8 cellular contexts compared by ENCODE assay signal in the genomic region with DNA sequence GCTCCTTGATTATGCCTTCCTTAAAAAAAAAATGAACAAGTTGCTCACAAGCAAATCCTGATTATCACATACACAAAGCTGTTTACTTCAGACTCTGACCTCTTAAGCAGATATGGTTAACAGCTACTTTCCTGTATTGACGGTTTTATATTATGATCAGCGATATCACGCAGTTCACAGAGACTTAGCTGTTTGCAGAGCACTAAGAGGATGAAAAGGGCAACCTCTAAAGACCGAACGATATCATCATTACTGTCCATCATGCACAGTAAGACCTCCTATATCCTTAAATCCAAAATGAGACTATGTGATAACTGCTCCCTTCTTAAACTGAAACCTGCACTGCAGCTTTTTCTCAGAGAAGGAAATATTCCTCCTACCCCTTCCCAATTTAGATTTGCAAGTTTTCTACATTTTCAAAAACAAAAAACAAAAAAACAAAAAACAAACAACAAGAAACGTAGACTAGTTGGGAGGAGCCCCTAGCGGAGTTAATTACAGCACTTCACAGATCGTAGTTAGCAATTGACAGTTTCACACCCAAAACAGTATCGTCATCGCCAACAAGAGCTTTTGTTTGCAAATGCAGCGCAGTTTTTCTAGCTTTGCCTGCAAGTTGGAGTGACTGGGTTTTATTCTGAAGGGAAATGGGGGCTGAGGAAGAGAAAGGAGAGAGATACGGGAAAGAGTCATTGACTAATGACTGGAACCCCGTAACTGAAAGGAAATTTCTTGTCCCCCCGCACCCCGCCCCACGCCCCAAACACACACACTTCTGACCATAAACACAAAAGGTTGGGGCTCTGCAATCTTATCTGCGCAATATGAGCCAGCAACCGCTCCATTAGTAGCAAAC. TPM values are rescaled to one million over a fixed set of nuclear protein-coding genes. Genes with fewer than 3 reads are reported as not detected.
DNase-seq lines count a peak whose midpoint lies in the region; ATAC-seq and TF ChIP-seq lines count a peak whose summit lies in the region.

No MANE protein-coding gene starts in this region.

- peak overlapping the region; percentile 80 for H3K4me3 ChIP-seq in ACC112 (ENCODE audit: low read depth, low read length)
- H3K4me3 ChIP-seq in parathyroid adenoma (ENCODE audit: low read depth, low read length): peak overlapping the region; percentile 88

- peak overlapping the region; percentile 99 for H3K27ac Mint-ChIP-seq in activated T-helper 1 cell treated with anti-CD3 and anti-CD28 coated beads, Interleukin-12 subunit alpha, Interleukin-12 subunit beta, Interleukin-2, Interleukin-4 antibody, amounts not matched to agents 30 ng/mL and 10 ng/mL and 1 ng/mL, durations not matched to agents 14 hours and 24 hours and 36 hours

- TF ChIP-seq CTCF in parathyroid adenoma (IDR thresholded peaks at IDR 0.05): no peak

- H3K79me2 ChIP-seq in ACC112 (ENCODE audit: control insufficient read depth, insufficient read depth, low read length, unreplicated experiment): peaks cover 57% of the 10 kb centered on the region
- peaks cover 21% of the 10 kb centered on the region for H3K79me2 ChIP-seq in parathyroid adenoma

- intact Hi-C loops in activated T-helper 1 cell treated with anti-CD3 and anti-CD28 coated beads, Interleukin-12 subunit alpha, Interleukin-12 subunit beta, Interleukin-2, Interleukin-4 antibody, amounts not matched to agents 30 ng/mL and 10 ng/mL and 1 ng/mL, durations not matched to agents 14 hours and 24 hours and 36 hours (cut with micrococcal nuclease): loop anchor here (2.0 to 5.0 kb wide), 7 partner anchors 17 to 972 kb away; partner anchors contain the start of genes ARCN1, ATP5MG, DPAGT1 and KMT2A

- peak overlapping the region; percentile 82 for H3K4me2 ChIP-seq in parathyroid adenoma (ENCODE audit: low read length)

- H3K9me3 Mint-ChIP-seq in activated T-helper 1 cell treated with anti-CD3 and anti-CD28 coated beads, Interleukin-12 subunit alpha, Interleukin-12 subunit beta, Interleukin-2, Interleukin-4 antibody, amounts not matched to agents 30 ng/mL and 10 ng/mL and 1 ng/mL, durations not matched to agents 14 hours and 24 hours and 36 hours: no peaks in the 10 kb centered on the region

- ATAC-seq in GM18909 (IDR thresholded peaks at IDR 0.05; ENCODE audit: poor library complexity, unreplicated experiment) (no peak), HG02981 (IDR thresholded peaks at IDR 0.05; ENCODE audit: unreplicated experiment) (no peak)

- peak overlapping the region; percentile 74 for H3K27ac ChIP-seq in ACC112 (ENCODE audit: low read depth, low read length)
- peak overlapping the region; percentile 99 for H3K27ac ChIP-seq in parathyroid adenoma

- peak overlapping the region; percentile 98 for H3K4me3 Mint-ChIP-seq in activated T-helper 1 cell treated with anti-CD3 and anti-CD28 coated beads, Interleukin-12 subunit alpha, Interleukin-12 subunit beta, Interleukin-2, Interleukin-4 antibody, amounts not matched to agents 30 ng/mL and 10 ng/mL and 1 ng/mL, durations not matched to agents 14 hours and 24 hours and 36 hours

- peaks cover 18% of the 10 kb centered on the region for H3K36me3 Mint-ChIP-seq in activated T-helper 1 cell treated with anti-CD3 and anti-CD28 coated beads, Interleukin-12 subunit alpha, Interleukin-12 subunit beta, Interleukin-2, Interleukin-4 antibody, amounts not matched to agents 30 ng/mL and 10 ng/mL and 1 ng/mL, durations not matched to agents 14 hours and 24 hours and 36 hours (ENCODE audit: low read depth)

- peak overlapping the region; percentile 96 for H3K9ac ChIP-seq in parathyroid adenoma

- H2AFZ ChIP-seq in ACC112 (ENCODE audit: low read length, unreplicated experiment) (peak overlapping the region; percentile 61), parathyroid adenoma (peak overlapping the region; percentile 99)

- H3K4me1 ChIP-seq in ACC112 (ENCODE audit: control insufficient read depth, insufficient read depth, low read length, unreplicated experiment) (peaks cover 30% of the 10 kb centered on the region), parathyroid adenoma (no peaks in the 10 kb centered on the region)

- no peaks in the 10 kb centered on the region for H3K27me3 Mint-ChIP-seq in activated T-helper 1 cell treated with anti-CD3 and anti-CD28 coated beads, Interleukin-12 subunit alpha, Interleukin-12 subunit beta, Interleukin-2, Interleukin-4 antibody, amounts not matched to agents 30 ng/mL and 10 ng/mL and 1 ng/mL, durations not matched to agents 14 hours and 24 hours and 36 hours (ENCODE audit: insufficient read depth)

- H3K36me3 ChIP-seq in ACC112 (ENCODE audit: insufficient read depth, low read length): peaks cover 13% of the 10 kb centered on the region
- no peaks in the 10 kb centered on the region for H3K36me3 ChIP-seq in parathyroid adenoma (ENCODE audit: control insufficient read depth, insufficient read depth, low read length)

- H3K4me1 Mint-ChIP-seq in activated T-helper 1 cell treated with anti-CD3 and anti-CD28 coated beads, Interleukin-12 subunit alpha, Interleukin-12 subunit beta, Interleukin-2, Interleukin-4 antibody, amounts not matched to agents 30 ng/mL and 10 ng/mL and 1 ng/mL, durations not matched to agents 14 hours and 24 hours and 36 hours (ENCODE audit: low read depth): peaks cover 41% of the 10 kb centered on the region

- no peaks in the 10 kb centered on the region for H3K27me3 ChIP-seq in ACC112 (ENCODE audit: insufficient read depth, low read length)
- no peaks in the 10 kb centered on the region for H3K27me3 ChIP-seq in parathyroid adenoma (ENCODE audit: control insufficient read depth, insufficient read depth, low read length)

- peak; percentile 19 for DNase-seq in GM03348 (ENCODE audit: low spot score)
- peak; percentile 32 for DNase-seq in NCI-H146 treated with DMSO at 0.1 percent for 48 hours (lab: John Stamatoyannopoulos, UW; ENCODE audit: unreplicated experiment)
- peak; percentile 29 for DNase-seq in activated T-helper 1 cell treated with anti-CD3 and anti-CD28 coated beads, Interleukin-12 subunit alpha, Interleukin-12 subunit beta, Interleukin-2, Interleukin-4 antibody, amounts not matched to agents 30 ng/mL and 10 ng/mL and 1 ng/mL, durations not matched to agents 14 hours and 24 hours and 36 hours (ENCODE audit: low spot score)
- DNase-seq in foreskin melanocyte: peak; percentile 21

- no peaks in the 10 kb centered on the region for H3K9me3 ChIP-seq in parathyroid adenoma (ENCODE audit: control insufficient read depth, low read length)

RNA-seq across cellular contexts. Expression of gene DDX6, which starts 1.2 kb away (rescaled TPM):
- total RNA-seq in activated T-helper 1 cell treated with anti-CD3 and anti-CD28 coated beads, Interleukin-12 subunit alpha, Interleukin-12 subunit beta, Interleukin-2, Interleukin-4 antibody, amounts not matched to agents 30 ng/mL and 10 ng/mL and 1 ng/mL, durations not matched to agents 14 hours and 24 hours and 36 hours: 110 and 112 TPM in 2 replicates
